In the genomic region with DNA sequence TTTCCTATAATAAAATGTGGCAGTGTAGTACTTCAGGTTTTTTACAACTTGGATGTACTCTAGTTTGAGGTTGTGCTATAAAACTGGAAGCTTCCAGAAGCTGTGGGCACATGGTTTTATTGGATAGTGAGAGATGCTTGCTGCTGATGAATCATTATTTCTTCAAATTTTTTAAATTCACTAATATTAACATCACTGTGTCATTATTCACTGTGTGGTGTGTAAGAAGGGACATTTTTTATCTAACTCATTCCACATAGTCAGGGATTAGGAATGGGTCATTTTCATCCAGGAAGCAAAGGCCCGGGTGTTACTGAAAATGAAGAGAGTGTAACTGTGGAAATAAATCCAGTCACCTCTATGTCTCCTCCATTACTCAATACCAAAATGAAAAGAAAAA, we compare ENCODE assay signal across 28 cellular contexts.
DNase-seq lines count a peak whose midpoint lies in the region; ATAC-seq and TF ChIP-seq lines count a peak whose summit lies in the region.
"Had no signal": no experiment of that assay in that cellular context is flagged by ENCODE, and none has a peak within 500 bp of the region (broad histone marks: within the 10 kb centered on the region; RNA-seq: fewer than 3 reads in every experiment).

No MANE protein-coding gene starts in this region.

- peak; percentile 12 for DNase-seq in AG08396 (ENCODE audit: low spot score)
- DNase-seq in HFFc6 = peak; percentile 90
- peak; percentile 2 for DNase-seq in T1000 (lab: John Stamatoyannopoulos, UW)
- DNase-seq in hepatic stellate cell (ENCODE audit: low spot score) = peak; percentile 19
- no peak for DNase-seq in stimulated activated CD8-positive, alpha-beta memory T cell treated with anti-CD3 and anti-CD28 coated beads, Interleukin-4, amount 100 ng/mL, for 48 hours
- no peak for DNase-seq in globus pallidus (ENCODE audit: low spot score)
- no peak for DNase-seq in COLO829 (ENCODE audit: low spot score)
- DNase-seq: ACHN; activated CD4-positive, alpha-beta T cell treated with anti-CD3 and anti-CD28 coated beads, Interleukin-2, amount 10 ng/mL, durations not matched to agents 7 days and 5 days; CD4-positive, alpha-beta T cell; colonic mucosa; DMS 273 treated with DMSO at 0.1 percent for 48 hours; effector memory CD8-positive, alpha-beta T cell; GF-D8; glutamatergic neuron; Kasumi-1; left lung; NCI-H1105 treated with DMSO at 0.1 percent for 48 hours; nephron progenitor cell; Peyer's patch; sigmoid colon; SJCRH30 had no signal

- H3K4me1 Mint-ChIP-seq in HFFc6 (ENCODE audit: low read depth) = peaks cover 20% of the 10 kb centered on the region
- H3K4me1 Mint-ChIP-seq: activated CD4-positive, alpha-beta T cell treated with anti-CD3 and anti-CD28 coated beads, Interleukin-2, amount 10 ng/mL, durations not matched to agents 7 days and 5 days; mesothelial cell of epicardium; nephron progenitor cell had no signal

- no peaks in the 10 kb centered on the region for H3K27me3 Mint-ChIP-seq in HFFc6 (ENCODE audit: insufficient read depth)
- H3K27me3 Mint-ChIP-seq: activated CD4-positive, alpha-beta T cell treated with anti-CD3 and anti-CD28 coated beads, Interleukin-2, amount 10 ng/mL, durations not matched to agents 7 days and 5 days; activated naive CD8-positive, alpha-beta T cell; CD4-positive, alpha-beta T cell; effector memory CD8-positive, alpha-beta T cell had no signal

- H3K9me3 Mint-ChIP-seq in HFFc6 = peaks cover 3% of the 10 kb centered on the region
- H3K9me3 Mint-ChIP-seq: activated CD4-positive, alpha-beta T cell treated with anti-CD3 and anti-CD28 coated beads, Interleukin-2, amount 10 ng/mL, durations not matched to agents 7 days and 5 days had no signal

- H3K27ac Mint-ChIP-seq in HFFc6 = peak overlapping the region; percentile 53
- H3K27ac Mint-ChIP-seq: activated CD4-positive, alpha-beta T cell treated with anti-CD3 and anti-CD28 coated beads, Interleukin-2, amount 10 ng/mL, durations not matched to agents 7 days and 5 days; activated naive CD8-positive, alpha-beta T cell; activated T-helper 1 cell treated with anti-CD3 and anti-CD28 coated beads, Interleukin-12 subunit alpha, Interleukin-12 subunit beta, Interleukin-2, Interleukin-4 antibody, amounts not matched to agents 30 ng/mL and 10 ng/mL and 1 ng/mL, durations not matched to agents 14 hours and 24 hours and 36 hours; CD4-positive, alpha-beta T cell; effector memory CD8-positive, alpha-beta T cell; mesothelial cell of epicardium; nephron progenitor cell had no signal

- peaks cover 2% of the 10 kb centered on the region for H3K36me3 Mint-ChIP-seq in HFFc6 (ENCODE audit: low read depth)
- H3K36me3 Mint-ChIP-seq: activated naive CD8-positive, alpha-beta T cell; mesothelial cell of epicardium had no signal

- ATAC-seq in GM18519 (IDR thresholded peaks at IDR 0.05; ENCODE audit: low FRiP score, unreplicated experiment) = no peak
- ATAC-seq: effector memory CD8-positive, alpha-beta T cell; esophagus mucosa; GM12878; left lung had no signal

- H3K4me3 Mint-ChIP-seq in HFFc6 = no peak overlapping the region; the same call in 1 of the 2 replicates
- H3K4me3 Mint-ChIP-seq: activated CD4-positive, alpha-beta T cell treated with anti-CD3 and anti-CD28 coated beads, Interleukin-2, amount 10 ng/mL, durations not matched to agents 7 days and 5 days; activated naive CD8-positive, alpha-beta T cell; activated T-helper 1 cell treated with anti-CD3 and anti-CD28 coated beads, Interleukin-12 subunit alpha, Interleukin-12 subunit beta, Interleukin-2, Interleukin-4 antibody, amounts not matched to agents 30 ng/mL and 10 ng/mL and 1 ng/mL, durations not matched to agents 14 hours and 24 hours and 36 hours; CD4-positive, alpha-beta T cell; effector memory CD8-positive, alpha-beta T cell; mesothelial cell of epicardium; nephron progenitor cell had no signal

- no peak for TF ChIP-seq CTCF in HFFc6 (IDR thresholded peaks at IDR 0.05)

Comparison
In these comparisons a context has a peak if more than half of its experiments do, and no peak if none do; other contexts are left out.
1. DNase-seq: peak in AG08396 (single experiment), HFFc6 (single experiment), T1000 (single experiment) and hepatic stellate cell (single experiment); none in stimulated activated CD8-positive, alpha-beta memory T cell treated with anti-CD3 and anti-CD28 coated beads, Interleukin-4, amount 100 ng/mL, for 48 hours (single experiment), globus pallidus (single experiment) and COLO829 (single experiment).